In the genomic region with DNA sequence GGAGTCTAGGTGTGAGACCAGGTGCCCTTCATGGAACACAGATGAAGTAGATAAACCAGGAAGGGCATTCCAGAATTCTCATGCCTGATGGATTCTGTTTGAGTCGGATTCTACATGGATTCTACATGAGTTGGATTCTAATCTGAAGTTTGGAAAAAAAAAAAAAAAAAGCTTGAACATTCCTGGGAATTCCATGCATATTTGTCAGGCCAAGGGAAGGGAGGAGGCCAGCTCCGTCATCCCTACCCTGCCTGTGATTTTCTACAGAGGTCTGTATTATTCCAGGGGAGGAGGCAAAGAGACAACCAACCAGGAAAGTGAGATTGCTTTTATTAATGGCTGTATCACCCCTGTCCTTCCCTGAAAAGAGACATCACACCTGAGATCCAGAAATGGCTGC, we compare ENCODE assay signal across 16 cellular contexts. TPM values are rescaled to one million over a fixed set of nuclear protein-coding genes. Genes with fewer than 3 reads are reported as not detected.
DNase-seq lines count a peak whose midpoint lies in the region; ATAC-seq, FAIRE-seq and TF ChIP-seq lines count a peak whose summit lies in the region.
"Had no signal": no experiment of that assay in that cellular context is flagged by ENCODE, and none has a peak within 500 bp of the region (broad histone marks: within the 10 kb centered on the region; RNA-seq: fewer than 3 reads in every experiment).

No MANE protein-coding gene starts in this region.

- no peak overlapping the region for H2BK5ac ChIP-seq in H1 (ENCODE audit: low read depth, low read length)

- no peaks in the 10 kb centered on the region for H4K20me1 ChIP-seq in PC-3 (ENCODE audit: low read length)
- no peaks in the 10 kb centered on the region for H4K20me1 ChIP-seq in H1 (replicated peaks in 1 of 2; ENCODE audit: control insufficient read depth in 1 of 2, insufficient read depth in 2 of 2, low read length in 2 of 2)
- H4K20me1 ChIP-seq in osteoblast (ENCODE audit: insufficient read depth, low read length) = no peaks in the 10 kb centered on the region

- H3K9me3 ChIP-seq in PC-3 (ENCODE audit: low read length) = no peaks in the 10 kb centered on the region
- H3K9me3 ChIP-seq in H1 (ENCODE audit: insufficient read depth in 2 of 2, low read depth in 1 of 2, low read length in 1 of 2) = no peaks in the 10 kb centered on the region; a peak in 1 of 4 replicates
- no peaks in the 10 kb centered on the region for H3K9me3 ChIP-seq in osteoblast (ENCODE audit: low read depth, low read length)
- H3K9me3 ChIP-seq: HAP-1 had no signal

- H3K9ac ChIP-seq in PC-3 (ENCODE audit: low read length) = peak overlapping the region; percentile 75
- no peak overlapping the region for H3K9ac ChIP-seq in H1 (replicated peaks in 1 of 4; ENCODE audit: extremely low read depth in 1 of 4, low read depth in 3 of 4, low read length in 3 of 4)

- no peaks in the 10 kb centered on the region for H3K36me3 ChIP-seq in PC-3 (ENCODE audit: low read depth, low read length)
- no peaks in the 10 kb centered on the region for H3K36me3 ChIP-seq in H1 (ENCODE audit: control insufficient read depth in 2 of 4, insufficient read depth in 4 of 4, low read length in 3 of 4)
- H3K36me3 ChIP-seq in osteoblast (ENCODE audit: insufficient read depth, low read length) = no peaks in the 10 kb centered on the region
- H3K36me3 ChIP-seq: HAP-1 had no signal

- POLR2A ChIA-PET in PC-3 (lab: Charles Lee; ENCODE audit: unreplicated experiment) = interaction anchor here (0.6 kb wide), 2 partner anchors 192 to 727 kb away, joined by 6 to 8 read pairs; no protein-coding TSS in a partner anchor
- POLR2A ChIA-PET in H1 (lab: Charles Lee; ENCODE audit: partially characterized antibody) = interaction anchor here (0.6 to 1.0 kb wide), 3 partner anchors 8 to 721 kb away, joined by 3 read pairs; no protein-coding TSS in a partner anchor

- no peaks in the 10 kb centered on the region for H3K23me2 ChIP-seq in H1 (ENCODE audit: low read depth, low read length)

- CTCF ChIA-PET in PC-3 (lab: Charles Lee) = interaction anchor here (0.5 to 0.6 kb wide), 2 partner anchors 8 to 327 kb away, joined by 4 read pairs; no protein-coding TSS in a partner anchor
- CTCF ChIA-PET in H1 (lab: Charles Lee; ENCODE audit: partially characterized antibody) = interaction anchor here (0.5 to 3.3 kb wide), 4 partner anchors 14 to 248 kb away, joined by 3 to 20 read pairs (median 4); no protein-coding TSS in a partner anchor

- TF ChIP-seq POLR2A in H1 (IDR thresholded peaks at IDR 0.05; ENCODE audit: control extremely low read depth in 1 of 2, low read depth in 2 of 2, low read length in 2 of 2) (no peak), GM12891 (IDR thresholded peaks at IDR 0.05; ENCODE audit: low read depth, low read length) (no peak)

- H3K4me3 ChIP-seq in PC-3 (ENCODE audit: low read length) = no peak overlapping the region
- H3K4me3 ChIP-seq in H1 (ENCODE audit: extremely low read depth in 1 of 4, insufficient read depth in 2 of 4, low read depth in 3 of 4, low read length in 4 of 4) = no peak overlapping the region
- H3K4me3 ChIP-seq in osteoblast (ENCODE audit: insufficient read depth, low read length) = no peak overlapping the region
- H3K4me3 ChIP-seq: HAP-1 had no signal

- H3K4ac ChIP-seq in H1 (replicated peaks; ENCODE audit: insufficient read length, low read depth, low read length) = no peak overlapping the region

- 76% methylated on average over 2 of the region's 2 CpGs; no CpG with 5 or more reads in 1 of the 2 experiments for WGBS in H1 (ENCODE audit: extremely low coverage in 1 of 2, insufficient coverage in 1 of 2, insufficient read length in 1 of 2, insufficient replicate concordance in 2 of 2, low coverage in 1 of 2, low lambda C conversion rate in 2 of 2, missing lambda C conversion rate in 1 of 2), 2 experiments

- H4K5ac ChIP-seq in H1 (ENCODE audit: insufficient read length, low read depth, low read length) = no peak overlapping the region

- ATAC-seq in activated T-cell treated with anti-CD3 and anti-CD28 coated beads, Interleukin-2, amount 50 U/mL, for 72 hours (replicated peaks in 1 of 2) = no peak
- ATAC-seq in PC-3 = no peak
- no peak for ATAC-seq in HG02840 (IDR thresholded peaks at IDR 0.05; ENCODE audit: low FRiP score, unreplicated experiment)

- H4K8ac ChIP-seq in H1 (ENCODE audit: extremely low read depth, insufficient read depth, low read length) = no peak overlapping the region

- H3K79me1 ChIP-seq in H1 (ENCODE audit: low read depth, low read length) = no peaks in the 10 kb centered on the region

- H3K9me3 Mint-ChIP-seq in activated T-cell treated with anti-CD3 and anti-CD28 coated beads, Interleukin-2, amount 50 U/mL, for 72 hours = peaks cover 0 to 1% of the 10 kb centered on the region in 2 donors

- no peak overlapping the region for H3K56ac ChIP-seq in H1 (replicated peaks; ENCODE audit: insufficient read length, low read depth, low read length)

- no TSS peak for BruUV-seq in PC-3 (replicated peaks; lab: Mats Ljungman, UMichigan)

- no peak for TF ChIP-seq RAD21 in H1 (IDR thresholded peaks at IDR 0.05 in 1 of 2, conservative IDR thresholded peaks at IDR 0.05 in 1 of 2; ENCODE audit: low read depth in 2 of 2, low read length in 2 of 2)

- no peak overlapping the region for H3K18ac ChIP-seq in H1 (ENCODE audit: extremely low read depth, low read length)

- H3K27me3 Mint-ChIP-seq in activated T-cell treated with anti-CD3 and anti-CD28 coated beads, Interleukin-2, amount 50 U/mL, for 72 hours (ENCODE audit: low read depth) = peaks cover 9% of the 10 kb centered on the region

- H3K9me2 ChIP-seq in PC-3 (replicated peaks; ENCODE audit: low read length) = no peaks in the 10 kb centered on the region

- intact Hi-C loops in PC-3 (cut with micrococcal nuclease) = loop anchor here (5.0 kb wide), 2 partner anchors 182 to 243 kb away; a partner anchor contains a TSS

- H3F3A ChIP-seq in PC-3 (ENCODE audit: low read length, unreplicated experiment) = peaks cover 6% of the 10 kb centered on the region

- no peak overlapping the region for H2BK15ac ChIP-seq in H1 (ENCODE audit: low read length)

- no peak overlapping the region for H2BK20ac ChIP-seq in H1 (ENCODE audit: low read length)

- peaks cover 0 to 4% of the 10 kb centered on the region in 2 donors for H3K36me3 Mint-ChIP-seq in activated T-cell treated with anti-CD3 and anti-CD28 coated beads, Interleukin-2, amount 50 U/mL, for 72 hours (ENCODE audit: insufficient read depth in 2 of 2)

- H3K4me3 Mint-ChIP-seq in activated T-cell treated with anti-CD3 and anti-CD28 coated beads, Interleukin-2, amount 50 U/mL, for 72 hours = no peak overlapping the region

- H3K27ac ChIP-seq in PC-3 (ENCODE audit: low read length) (peak overlapping the region; percentile 99), H1 (ENCODE audit: low read depth, low read length) (no peak overlapping the region), osteoblast (ENCODE audit: low read depth, low read length) (peak overlapping the region; percentile 10)
- H3K27ac ChIP-seq: VCaP had no signal

- peaks cover 48% of the 10 kb centered on the region for H3K4me1 Mint-ChIP-seq in activated T-cell treated with anti-CD3 and anti-CD28 coated beads, Interleukin-2, amount 50 U/mL, for 72 hours (ENCODE audit: low read depth)

- no peak overlapping the region for H2AK5ac ChIP-seq in H1 (ENCODE audit: low read depth, low read length)

- H3K4me1 ChIP-seq in PC-3 (ENCODE audit: insufficient read depth, low read length) (peaks cover 71% of the 10 kb centered on the region), H1 (replicated peaks in 1 of 4; ENCODE audit: control insufficient read depth in 3 of 4, insufficient read depth in 4 of 4, low read length in 3 of 4) (no peaks in the 10 kb centered on the region; a peak in 1 of 7 replicates), osteoblast (ENCODE audit: insufficient read depth, low read length) (peaks cover 29% of the 10 kb centered on the region)
- H3K4me1 ChIP-seq: HAP-1 had no signal

- no peak overlapping the region for H3K23ac ChIP-seq in H1 (ENCODE audit: insufficient read length)

- H2BK120ac ChIP-seq in H1 (replicated peaks; ENCODE audit: low read depth, low read length) = no peak overlapping the region

- no peak overlapping the region for H4K91ac ChIP-seq in H1 (replicated peaks; ENCODE audit: insufficient read length, low read length)

- H2BK12ac ChIP-seq in H1 (ENCODE audit: low read depth, low read length) = no peak overlapping the region

- no peaks in the 10 kb centered on the region for H3K27me3 ChIP-seq in PC-3 (ENCODE audit: low read length)
- H3K27me3 ChIP-seq in H1 (replicated peaks in 1 of 4; ENCODE audit: control insufficient read depth in 3 of 4, extremely low read depth in 1 of 4, insufficient read depth in 3 of 4, low read length in 3 of 4) = peaks cover under 1 to 10% (median 4%) of the 10 kb centered on the region in 4 experiments; a peak in 6 of 7 replicates
- H3K27me3 ChIP-seq in osteoblast (ENCODE audit: insufficient read depth, low read length) = no peaks in the 10 kb centered on the region

- peak overlapping the region; percentile 76 for H3K27ac Mint-ChIP-seq in activated T-cell treated with anti-CD3 and anti-CD28 coated beads, Interleukin-2, amount 50 U/mL, for 72 hours

- no peak for DNase-seq in activated T-cell treated with anti-CD3 and anti-CD28 coated beads, Interleukin-2, amount 50 U/mL, for 72 hours
- no peak for DNase-seq in activated T-cell treated with anti-CD3 and anti-CD28 coated beads, Interleukin-2, amount 50 U/mL, for 48 hours
- DNase-seq in PC-3 (peak; percentile 51), H1 (ENCODE audit: low read depth in 1 of 2, low spot score in 2 of 2) (no peak), osteoblast (ENCODE audit: insufficient read length, low spot score, missing footprints) (no peak), GM12891 (ENCODE audit: insufficient read length, low spot score) (no peak)
- DNase-seq in stimulated activated CD4-positive, alpha-beta T cell treated with anti-CD3 and anti-CD28 coated beads, Interleukin-12 subunit alpha, Interleukin-12 subunit beta, amount 100 ng/mL, for 4 hours = no peak
- DNase-seq: NCI-H1105; stimulated activated naive CD4-positive, alpha-beta T cell had no signal

- H3K79me2 ChIP-seq in PC-3 (ENCODE audit: low read length) (peaks cover 9% of the 10 kb centered on the region), H1 (ENCODE audit: control insufficient read depth in 1 of 2, insufficient read depth in 2 of 2, low read length in 2 of 2) (no peaks in the 10 kb centered on the region), osteoblast (ENCODE audit: insufficient read depth, low read length) (no peaks in the 10 kb centered on the region)

- TF ChIP-seq EP300 in H1 (IDR thresholded peaks at IDR 0.05; ENCODE audit: borderline replicate concordance in 1 of 2, low read depth in 2 of 2, low read length in 2 of 2) = no peak

- H3K4me2 ChIP-seq in PC-3 (ENCODE audit: low read length) (peak overlapping the region; percentile 36), H1 (ENCODE audit: insufficient read depth in 1 of 2, low read depth in 2 of 2, low read length in 2 of 2) (no peak overlapping the region), osteoblast (ENCODE audit: insufficient read depth, low read length) (no peak overlapping the region)

- TF ChIP-seq CTCF in PC-3 (conservative IDR thresholded peaks at IDR 0.05; ENCODE audit: low read depth, low read length) = no peak
- TF ChIP-seq CTCF in H1 (IDR thresholded peaks at IDR 0.05; ENCODE audit: control extremely low read depth in 1 of 3, insufficient read depth in 1 of 3, low read depth in 1 of 3, low read length in 3 of 3) = no peak
- TF ChIP-seq CTCF in osteoblast (IDR thresholded peaks at IDR 0.05; ENCODE audit: extremely low read depth, low read depth, low read length) = no peak

- H2AFZ ChIP-seq in PC-3 (ENCODE audit: low read length) = no peak overlapping the region
- no peak overlapping the region for H2AFZ ChIP-seq in H1 (ENCODE audit: low read length)
- H2AFZ ChIP-seq in osteoblast (ENCODE audit: low read length) = peak overlapping the region; percentile 23

- H3K14ac ChIP-seq in H1 (ENCODE audit: insufficient read length) = no peak overlapping the region

- FAIRE-seq in H1 (lab: Jason Lieb, UNC) (no peak), GM12891 (lab: Jason Lieb, UNC) (no peak)

RNA-seq across cellular contexts. Expression of a gene that starts 27.8 kb away (rescaled TPM):
- total RNA-seq in activated T-cell treated with anti-CD3 and anti-CD28 coated beads, Interleukin-2, amount 50 U/mL, for 72 hours = not detected
- total RNA-seq in PC-3 (2014; rRNA removed) = not detected in 2 replicates
- not detected in 2 replicates for total RNA-seq in H1 (2021; fragmentation: NEBNext Ultra II Directional; extraction: Animal tissue kit (Norgen Biotek cat#: 25700))
- not detected in 2 replicates for polyA plus RNA-seq in H1 (2011; rRNA removed)
- not detected for polyA plus RNA-seq in H1 (2011; cell fraction: cytosol; rRNA removed)
- not detected for polyA plus RNA-seq in H1 (2011; cell fraction: nucleus; rRNA removed)
- polyA plus RNA-seq in H1 (2012, experiment 1 of 2) = not detected in 4 replicates
- polyA plus RNA-seq in H1 (2012, experiment 2 of 2) = not detected
- polyA plus RNA-seq in H1 (2013, experiment 1 of 2) = 0.06 TPM
- 0.06 TPM for polyA plus RNA-seq in H1 (2013, experiment 2 of 2)
- not detected in 2 replicates for polyA minus RNA-seq in H1 (2011; rRNA and poly(A)+ RNA removed)
- polyA minus RNA-seq in H1 (2011; cell fraction: cytosol; rRNA and poly(A)+ RNA removed) = not detected
- not detected for polyA minus RNA-seq in H1 (2011; cell fraction: nucleus; rRNA and poly(A)+ RNA removed)
- total RNA-seq in osteoblast = not detected in 2 replicates
- polyA plus RNA-seq in GM12891 (2012; ENCODE audit: low read depth, missing spikeins) = not detected
- total RNA-seq: cardiac septum, epithelial cell of proximal tubule, NCI-H460, posterior vena cava had no signal
